17 cellular contexts compared by ENCODE assay signal in genomic region chr15:62889141-62889661, GRCh38.
A peak's percentile ranks its signal among the peaks of the same experiment; 100 is the strongest.
DNase-seq lines count a peak whose midpoint lies in the region; ATAC-seq and TF ChIP-seq lines count a peak whose summit lies in the region.
"Had no signal": no experiment of that assay in that cellular context is flagged by ENCODE, and none has a peak within 500 bp of the region (broad histone marks: within the 10 kb centered on the region; RNA-seq: fewer than 3 reads in every experiment).

No MANE protein-coding gene starts in this region.

- H3K4me3 ChIP-seq in IMR-90 (ENCODE audit: insufficient read depth, low read depth, low read length): no peak overlapping the region
- no peak overlapping the region for H3K4me3 ChIP-seq in esophagus muscularis mucosa
- H3K4me3 ChIP-seq in right lobe of liver: no peak overlapping the region
- H3K4me3 ChIP-seq in sigmoid colon: no peak overlapping the region

- in situ Hi-C loops in IMR-90 (cut with MboI; ENCODE audit: low sequenced_read_pairs): no loop called here

- no peak overlapping the region; the same call in none of the 2 replicates for H4K5ac ChIP-seq in IMR-90 (ENCODE audit: low read depth, low read length)

- no TSS peak for BruUV-seq in IMR-90 (replicated peaks; lab: Mats Ljungman, UMichigan)

- dilution Hi-C loops in IMR-90 (cut with HindIII; ENCODE audit: low sequenced_read_pairs, unreplicated experiment): no loop called here

- H3K4me1 ChIP-seq in IMR-90 (ENCODE audit: control insufficient read depth, insufficient read depth, low read length): peaks cover 19% of the 10 kb centered on the region
- H3K4me1 ChIP-seq in esophagus muscularis mucosa: peaks cover 11 to 72% (median 67%) of the 10 kb centered on the region in 4 donors
- peaks cover 0 to 49% (median 13%) of the 10 kb centered on the region in 4 donors for H3K4me1 ChIP-seq in right lobe of liver
- peaks cover 0 to 51% (median 42%) of the 10 kb centered on the region in 4 donors for H3K4me1 ChIP-seq in sigmoid colon

- H2AK5ac ChIP-seq in IMR-90 (ENCODE audit: low read depth, low read length): peak overlapping the region; percentile 36; the same call in 1 of the 2 replicates

- no peak for DNase-seq in IMR-90
- no peak for DNase-seq in esophagus muscularis mucosa (ENCODE audit: extremely low spot score)
- DNase-seq in right lobe of liver: no peak
- no peak for DNase-seq in sigmoid colon
- no peak for DNase-seq in SHP77 (lab: John Stamatoyannopoulos, UW)
- no peak for DNase-seq in omental fat pad (ENCODE audit: low spot score)
- no peak for DNase-seq in NCI-H1092 (lab: John Stamatoyannopoulos, UW)
- DNase-seq: ACHN; AML-193; Caco-2; CD4-positive, CD25-positive, alpha-beta regulatory T cell; H9; MV-4-11; NCI-H1417 treated with DMSO at 0.1 percent for 48 hours; NCI-H1930; SHP77 treated with DMSO at 0.1 percent for 48 hours had no signal

- no peak overlapping the region; the same call in 1 of the 2 replicates for H3K14ac ChIP-seq in IMR-90 (replicated peaks; ENCODE audit: low read depth, low read length)

- H3K36me3 ChIP-seq in IMR-90 (ENCODE audit: control insufficient read depth, insufficient read depth, low read length) (no peaks in the 10 kb centered on the region), esophagus muscularis mucosa (no peaks in the 10 kb centered on the region), right lobe of liver (no peaks in the 10 kb centered on the region), sigmoid colon (no peaks in the 10 kb centered on the region)

- POLR2A ChIA-PET in IMR-90 (lab: Charles Lee; ENCODE audit: unreplicated experiment): no interaction called here

- CTCF ChIA-PET in IMR-90 (lab: Yijun Ruan, JAX): interaction anchor here (1.0 kb wide), 1 partner anchor 135 kb away, joined by 4 read pairs; no protein-coding TSS in a partner anchor

- H3K9me3 ChIP-seq in IMR-90 (ENCODE audit: control insufficient read depth, insufficient read depth, low read length) (no peaks in the 10 kb centered on the region), esophagus muscularis mucosa (no peaks in the 10 kb centered on the region), right lobe of liver (no peaks in the 10 kb centered on the region), sigmoid colon (no peaks in the 10 kb centered on the region)
- H3K9me3 ChIP-seq: Caco-2 had no signal

- no peaks in the 10 kb centered on the region for H3K27me3 ChIP-seq in IMR-90 (ENCODE audit: control insufficient read depth, insufficient read depth, low read length)
- H3K27me3 ChIP-seq in esophagus muscularis mucosa: no peaks in the 10 kb centered on the region
- H3K27me3 ChIP-seq in right lobe of liver: no peaks in the 10 kb centered on the region
- H3K27me3 ChIP-seq in sigmoid colon: no peaks in the 10 kb centered on the region

- H2BK5ac ChIP-seq in IMR-90 (ENCODE audit: low read depth, low read length, poor library complexity, severe bottlenecking): no peak overlapping the region

- H4K8ac ChIP-seq in IMR-90 (ENCODE audit: low read depth in 2 of 2, low read length in 2 of 2): peak overlapping the region in 1 of 2 experiments; percentile 20; a peak in 1 of 4 replicates

- TF ChIP-seq POLR2A in IMR-90 (IDR thresholded peaks at IDR 0.05; ENCODE audit: low read depth, low read length) (no peak), esophagus muscularis mucosa (IDR thresholded peaks at IDR 0.05; ENCODE audit: low read depth) (no peak), right lobe of liver (IDR thresholded peaks at IDR 0.05) (no peak), sigmoid colon (IDR thresholded peaks at IDR 0.05) (no peak)

- H3K4me2 ChIP-seq in IMR-90 (ENCODE audit: low read depth, low read length): no peak overlapping the region

- TF ChIP-seq CTCF in IMR-90 (conservative IDR thresholded peaks at IDR 0.05; ENCODE audit: low read depth, low read length) (no peak), esophagus muscularis mucosa (IDR thresholded peaks at IDR 0.05) (no peak), right lobe of liver (IDR thresholded peaks at IDR 0.05) (no peak), sigmoid colon (IDR thresholded peaks at IDR 0.05) (no peak), omental fat pad (IDR thresholded peaks at IDR 0.05) (no peak)

- H2BK15ac ChIP-seq in IMR-90 (ENCODE audit: low read depth, low read length): 0 out of 3 replicates have a peak overlapping the region, but pooled peaks have one; percentile 47

- no peak overlapping the region for H4K91ac ChIP-seq in IMR-90 (ENCODE audit: insufficient read depth, low read depth, low read length)

- no CpG with 5 or more reads among the region's 7 CpGs for WGBS in IMR-90 (ENCODE audit: extremely low coverage in 2 of 2, insufficient read length in 1 of 2), 2 experiments
- 96% methylated on average over 7 of the region's 7 CpGs for WGBS in esophagus muscularis mucosa
- WGBS in right lobe of liver (ENCODE audit: insufficient coverage, low coverage, low lambda C conversion rate, missing lambda C conversion rate): 47% methylated on average over 5 of the region's 7 CpGs
- WGBS in sigmoid colon, 2 donors: 92 to 94% methylated on average over 7 of the region's 7 CpGs

- H3K56ac ChIP-seq in IMR-90 (ENCODE audit: extremely low read depth, insufficient read depth, low read length): no peak overlapping the region

- peak overlapping the region; percentile 55 for H2BK120ac ChIP-seq in IMR-90 (ENCODE audit: low read depth, low read length)

- H4K20me1 ChIP-seq in IMR-90 (ENCODE audit: insufficient read depth, low read length): no peaks in the 10 kb centered on the region

- no peak overlapping the region for H3K9ac ChIP-seq in IMR-90 (ENCODE audit: low read depth, low read length)

- H3K9me1 ChIP-seq in IMR-90 (ENCODE audit: insufficient read depth, low read length): peaks cover 11% of the 10 kb centered on the region

- H3K27ac ChIP-seq in IMR-90 (ENCODE audit: insufficient read depth, low read length) (no peak overlapping the region), esophagus muscularis mucosa (replicated peaks in 1 of 4) (peak overlapping the region; percentile 70 to 88 (median 85)), right lobe of liver (peak overlapping the region in 2 of 3 donors; percentile 65 to 76), sigmoid colon (peak overlapping the region; percentile 76 to 93 (median 82))

- ATAC-seq in IMR-90 (ENCODE audit: low read depth): no peak
- ATAC-seq in right lobe of liver: peak in 1 of 4 donors; percentile 4
- no peak for ATAC-seq in omental fat pad (ENCODE audit: low FRiP score)
- ATAC-seq in HG03342 (IDR thresholded peaks at IDR 0.05; ENCODE audit: unreplicated experiment): no peak

- intact Hi-C loops in IMR-90 (cut with micrococcal nuclease): no loop called here
- intact Hi-C loops in esophagus muscularis mucosa (cut with DNase I): no loop called here
- intact Hi-C loops in right lobe of liver (cut with DNase I): no loop called here
- intact Hi-C loops in sigmoid colon (cut with DNase I): no loop called here

- no peak overlapping the region for H2AK9ac ChIP-seq in IMR-90 (replicated peaks; ENCODE audit: low read depth, low read length, poor library complexity)

- H3K79me1 ChIP-seq in IMR-90 (ENCODE audit: low read depth in 1 of 2, low read length in 2 of 2): 0 out of 4 replicates have a peak, but pooled peaks cover 0 to under 1% of the 10 kb centered on the region in 2 experiments

- no peak for TF ChIP-seq RAD21 in IMR-90 (IDR thresholded peaks at IDR 0.05; ENCODE audit: low read length)

- no peak overlapping the region for H2BK20ac ChIP-seq in IMR-90 (ENCODE audit: low read depth, low read length)

- no peak overlapping the region for H2AFZ ChIP-seq in IMR-90 (replicated peaks; ENCODE audit: low read length, poor library complexity)

- H3K4ac ChIP-seq in IMR-90 (ENCODE audit: low read depth, low read length): 0 out of 2 replicates have a peak overlapping the region, but pooled peaks have one; percentile 36

- 0 out of 2 replicates have a peak overlapping the region, but pooled peaks have one; percentile 0 for H3K23ac ChIP-seq in IMR-90 (ENCODE audit: low read depth, low read length)

- TF ChIP-seq EP300 in esophagus muscularis mucosa (IDR thresholded peaks at IDR 0.05) (no peak), sigmoid colon (IDR thresholded peaks at IDR 0.05) (no peak)

- H3K18ac ChIP-seq in IMR-90 (ENCODE audit: low read depth, low read length): peak overlapping the region; percentile 28; the same call in 1 of the 2 replicates

TF ChIP-seq in IMR-90, 13 proteins besides CTCF, POLR2A, EP300 and RAD21:
- TF ChIP-seq NFE2L2 (IDR thresholded peaks at IDR 0.05; ENCODE audit: low read depth, low read length): no peak
- no peak for TF ChIP-seq ELK1 (IDR thresholded peaks at IDR 0.05; ENCODE audit: borderline replicate concordance, low read depth, low read length)
- TF ChIP-seq MXI1 (IDR thresholded peaks at IDR 0.05; ENCODE audit: borderline replicate concordance, low read depth, low read length): no peak
- TF ChIP-seq MAFK (IDR thresholded peaks at IDR 0.05; ENCODE audit: low read depth, low read length): no peak
- no peak for TF ChIP-seq MAZ (IDR thresholded peaks at IDR 0.05; ENCODE audit: borderline replicate concordance, low read depth, low read length)
- no peak for TF ChIP-seq SMC3 (IDR thresholded peaks at IDR 0.05; ENCODE audit: low read depth, low read length)
- TF ChIP-seq RFX5 (IDR thresholded peaks at IDR 0.05; ENCODE audit: low read depth, low read length): no peak
- TF ChIP-seq USF2 (IDR thresholded peaks at IDR 0.05; ENCODE audit: low read depth, low read length): no peak
